ENCODE assay signal across 8 cellular contexts in genomic region chr5:173781826-173782670, GRCh38.
DNase-seq lines count a peak whose midpoint lies in the region; ATAC-seq, FAIRE-seq and TF ChIP-seq lines count a peak whose summit lies in the region.

No MANE protein-coding gene starts in this region.

- no peaks in the 10 kb centered on the region for H3K36me3 ChIP-seq in HepG2 (replicated peaks in 1 of 2; ENCODE audit: control insufficient read depth in 1 of 2, insufficient read depth in 2 of 2, low read length in 2 of 2)

- H3K9me3 ChIP-seq in HepG2 (ENCODE audit: low read length) = no peaks in the 10 kb centered on the region

- no peak for FAIRE-seq in HepG2 (lab: Jason Lieb, UNC)

- DNase-seq in AML-193 (lab: John Stamatoyannopoulos, UW) (peak; percentile 40 to 56), LHCN-M2 (ENCODE audit: low read depth) (peak; percentile 95), cerebellum (ENCODE audit: low spot score) (peak; percentile 70), HepG2 (ENCODE audit: low spot score) (no peak), NCI-H510A (lab: John Stamatoyannopoulos, UW) (no peak)
- peak; percentile 75 to 76 for DNase-seq in activated CD4-positive, alpha-beta T cell treated with anti-CD3 and anti-CD28 coated beads for 4 hours
- peak; percentile 69 for DNase-seq in stimulated activated CD4-positive, alpha-beta T cell treated with anti-CD3 and anti-CD28 coated beads, Interleukin-4, amount 100 ng/mL, for 24 hours

- BruUV-seq in HepG2 (replicated peaks; lab: Mats Ljungman, UMichigan) = no TSS peak

- H3K27me3 ChIP-seq in HepG2 (ENCODE audit: control insufficient read depth in 1 of 2, insufficient read depth in 2 of 2, low read length in 2 of 2) = no peaks in the 10 kb centered on the region

- no peak for TF ChIP-seq EP300 in HepG2 (IDR thresholded peaks at IDR 0.05; ENCODE audit: low read depth in 2 of 2, low read length in 2 of 2)
- no peak for TF ChIP-seq EP300 in HepG2 (CRISPR knock-in tag; IDR thresholded peaks at IDR 0.05; ENCODE audit: borderline replicate concordance)

- H3K4me2 ChIP-seq in HepG2 (ENCODE audit: low read depth, low read length) = peak overlapping the region; percentile 41

- H3K9ac ChIP-seq in HepG2 (ENCODE audit: insufficient read depth, low read depth, low read length) = no peak overlapping the region

- CTCF ChIA-PET in HepG2 (lab: Yijun Ruan, JAX; ENCODE audit: low intra/inter-chr PET ratio, low total read pairs) = no interaction called here

- ATAC-seq in HepG2 (peak; percentile 37; the same call in 1 of the 3 replicates), HG02623 (IDR thresholded peaks at IDR 0.05; ENCODE audit: unreplicated experiment) (no peak)

- intact Hi-C loops in HepG2 (cut with micrococcal nuclease; ENCODE audit: unreplicated experiment) = no loop called here

- peaks cover 53% of the 10 kb centered on the region for H3K4me1 ChIP-seq in HepG2 (ENCODE audit: insufficient read depth, low read length)

- 36% methylated on average over 5 of the region's 8 CpGs for WGBS in HepG2 (ENCODE audit: low lambda C conversion rate)

- peak overlapping the region; percentile 41 for H3K27ac ChIP-seq in HepG2 (ENCODE audit: extremely low read length, insufficient read depth, low read length)

- H2AFZ ChIP-seq in HepG2 (ENCODE audit: low read length) = no peak overlapping the region

- H3K4me3 ChIP-seq in HepG2 (replicated peaks in 1 of 3; ENCODE audit: insufficient read depth in 1 of 3, low read depth in 2 of 3, low read length in 3 of 3) = no peak overlapping the region

- in situ Hi-C loops in HepG2 (cut with HindIII; ENCODE audit: extremely low pct_ligation_motif_present, low pct_unique_long_range_greater_than_20kb) = no loop called here

- no peaks in the 10 kb centered on the region for H4K20me1 ChIP-seq in HepG2 (ENCODE audit: insufficient read depth, low read length)

- no peak for TF ChIP-seq POLR2A in HepG2 (IDR thresholded peaks at IDR 0.05; ENCODE audit: insufficient read depth in 1 of 2, low read depth in 2 of 2, low read length in 2 of 2)

- POLR2A ChIA-PET in HepG2 (lab: Yijun Ruan, JAX) = no interaction called here

- no peak for TF ChIP-seq CTCF in HepG2 (CRISPR knock-in tag; IDR thresholded peaks at IDR 0.05)

- TF ChIP-seq RAD21 in HepG2 (CRISPR knock-in tag; IDR thresholded peaks at IDR 0.05) = no peak

- H3K79me2 ChIP-seq in HepG2 (ENCODE audit: insufficient read depth, low read length) = no peaks in the 10 kb centered on the region

TF ChIP-seq in HepG2, 621 proteins besides CTCF, POLR2A, EP300 and RAD21 (continues in another document):
- TF ChIP-seq ZFX (CRISPR knock-in tag; IDR thresholded peaks at IDR 0.05; ENCODE audit: low read depth) (0 out of 2 replicates have a peak, but pooled peaks have one; percentile 23), ZNF687 (CRISPR knock-in tag; IDR thresholded peaks at IDR 0.05) (peak; percentile 25; the same call in 1 of the 2 replicates), ATF4 (CRISPR knock-in tag; IDR thresholded peaks at IDR 0.05) (no peak), FOXA1 (IDR thresholded peaks at IDR 0.05) (no peak), FOXA1 (CRISPR knock-in tag; IDR thresholded peaks at IDR 0.05) (peak; percentile 40; the same call in 1 of the 2 replicates), TCF7 (IDR thresholded peaks at IDR 0.05; ENCODE audit: low read depth) (peak; percentile 48; the same call in 1 of the 2 replicates), ZNF841 (CRISPR knock-in tag; IDR thresholded peaks at IDR 0.05; ENCODE audit: borderline replicate concordance) (no peak), POGZ (CRISPR knock-in tag; IDR thresholded peaks at IDR 0.05) (0 out of 2 replicates have a peak, but pooled peaks have one; percentile 2), NFE2L2 (IDR thresholded peaks at IDR 0.05; ENCODE audit: low read length) (peak; percentile 51; the same call in 1 of the 2 replicates), CREB1 (IDR thresholded peaks at IDR 0.05) (peak; percentile 96), CREB1 (CRISPR knock-in tag; IDR thresholded peaks at IDR 0.05) (peak; percentile 66), FOXA3 (CRISPR knock-in tag; IDR thresholded peaks at IDR 0.05) (peak; percentile 54), ZBTB21 (CRISPR knock-in tag; IDR thresholded peaks at IDR 0.05) (0 out of 2 replicates have a peak, but pooled peaks have one; percentile 30), ELF3 (CRISPR knock-in tag; IDR thresholded peaks at IDR 0.05) (no peak), KAT2B (IDR thresholded peaks at IDR 0.05; ENCODE audit: borderline replicate concordance, low read depth, low read length) (no peak), LCORL (IDR thresholded peaks at IDR 0.05) (no peak), LCORL (CRISPR knock-in tag; IDR thresholded peaks at IDR 0.05) (0 out of 2 replicates have a peak, but pooled peaks have one; percentile 33), GATAD2A (CRISPR knock-in tag; IDR thresholded peaks at IDR 0.05) (0 out of 2 replicates have a peak, but pooled peaks have one; percentile 13), NFE2 (CRISPR knock-in tag; IDR thresholded peaks at IDR 0.05) (0 out of 2 replicates have a peak, but pooled peaks have one; percentile 27), FOSL2 (CRISPR knock-in tag; IDR thresholded peaks at IDR 0.05) (0 out of 2 replicates have a peak, but pooled peaks have one; percentile 45)
- TF ChIP-seq, protein P1, sequence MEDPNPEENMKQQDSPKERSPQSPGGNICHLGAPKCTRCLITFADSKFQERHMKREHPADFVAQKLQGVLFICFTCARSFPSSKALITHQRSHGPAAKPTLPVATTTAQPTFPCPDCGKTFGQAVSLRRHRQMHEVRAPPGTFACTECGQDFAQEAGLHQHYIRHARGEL (CRISPR knock-in tag; IDR thresholded peaks at IDR 0.05) = no peak
- TF ChIP-seq, protein P2, sequence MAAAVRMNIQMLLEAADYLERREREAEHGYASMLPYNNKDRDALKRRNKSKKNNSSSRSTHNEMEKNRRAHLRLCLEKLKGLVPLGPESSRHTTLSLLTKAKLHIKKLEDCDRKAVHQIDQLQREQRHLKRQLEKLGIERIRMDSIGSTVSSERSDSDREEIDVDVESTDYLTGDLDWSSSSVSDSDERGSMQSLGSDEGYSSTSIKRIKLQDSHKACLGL (CRISPR knock-in tag; IDR thresholded peaks at IDR 0.05) = no peak
- TF ChIP-seq, protein P3, sequence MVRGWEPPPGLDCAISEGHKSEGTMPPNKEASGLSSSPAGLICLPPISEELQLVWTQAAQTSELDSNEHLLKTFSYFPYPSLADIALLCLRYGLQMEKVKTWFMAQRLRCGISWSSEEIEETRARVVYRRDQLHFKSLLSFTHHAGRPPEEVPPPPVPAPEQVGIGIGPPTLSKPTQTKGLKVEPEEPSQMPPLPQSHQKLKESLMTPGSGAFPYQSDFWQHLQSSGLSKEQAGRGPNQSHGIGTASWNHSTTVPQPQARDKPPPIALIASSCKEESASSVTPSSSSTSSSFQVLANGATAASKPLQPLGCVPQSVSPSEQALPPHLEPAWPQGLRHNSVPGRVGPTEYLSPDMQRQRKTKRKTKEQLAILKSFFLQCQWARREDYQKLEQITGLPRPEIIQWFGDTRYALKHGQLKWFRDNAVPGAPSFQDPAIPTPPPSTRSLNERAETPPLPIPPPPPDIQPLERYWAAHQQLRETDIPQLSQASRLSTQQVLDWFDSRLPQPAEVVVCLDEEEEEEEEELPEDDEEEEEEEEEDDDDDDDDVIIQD (CRISPR knock-in tag; IDR thresholded peaks at IDR 0.05; ENCODE audit: low read depth) = 0 out of 2 replicates have a peak, but pooled peaks have one; percentile 9

Comparison
In these comparisons a context has a peak if more than half of its experiments do, and no peak if none do; other contexts are left out.
1. DNase-seq: peak in AML-193 (2 of 2), LHCN-M2 (single experiment), activated CD4-positive, alpha-beta T cell treated with anti-CD3 and anti-CD28 coated beads for 4 hours (2 of 2), cerebellum (single experiment) and stimulated activated CD4-positive, alpha-beta T cell treated with anti-CD3 and anti-CD28 coated beads, Interleukin-4, amount 100 ng/mL, for 24 hours (single experiment); none in HepG2 (single experiment) and NCI-H510A (single experiment).